ENCODE assay signal across 1 cellular context in the genomic region with DNA sequence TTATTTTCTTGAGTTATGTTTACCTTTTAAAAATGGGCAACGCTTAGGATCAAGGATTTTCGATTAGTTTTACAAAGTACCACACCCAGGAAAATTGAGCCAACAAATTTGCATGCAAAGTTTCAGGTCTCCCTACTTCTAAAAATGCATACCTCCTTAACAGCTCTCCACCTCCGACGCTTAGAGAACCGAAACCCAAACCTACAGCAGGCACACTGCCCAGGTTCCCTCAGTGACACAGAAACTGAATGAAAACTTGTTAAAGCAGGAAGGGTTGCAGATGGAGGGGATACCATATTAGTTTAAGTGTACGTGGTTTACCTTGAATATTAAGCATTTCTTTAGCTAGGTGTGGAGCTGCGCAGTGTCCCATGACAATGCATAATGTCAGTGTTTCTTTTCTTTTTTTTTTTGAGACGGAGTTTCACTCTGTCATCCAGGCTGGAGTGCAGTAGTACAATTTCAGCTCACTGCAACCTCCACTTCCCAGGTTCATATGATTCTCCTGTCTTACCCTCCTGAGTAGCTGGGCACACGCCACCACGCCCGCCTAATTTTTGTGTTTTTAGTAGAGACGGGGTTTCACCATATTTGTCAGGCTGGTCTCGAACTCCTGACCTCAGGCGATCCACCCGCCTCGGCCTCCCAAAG.
TF ChIP-seq lines count a peak whose summit lies in the region.

No MANE protein-coding gene starts in this region.

TF ChIP-seq in WTC11, 78 proteins besides CTCF, POLR2A, EP300 and RAD21 (continued from another document):
- TF ChIP-seq, protein P1, sequence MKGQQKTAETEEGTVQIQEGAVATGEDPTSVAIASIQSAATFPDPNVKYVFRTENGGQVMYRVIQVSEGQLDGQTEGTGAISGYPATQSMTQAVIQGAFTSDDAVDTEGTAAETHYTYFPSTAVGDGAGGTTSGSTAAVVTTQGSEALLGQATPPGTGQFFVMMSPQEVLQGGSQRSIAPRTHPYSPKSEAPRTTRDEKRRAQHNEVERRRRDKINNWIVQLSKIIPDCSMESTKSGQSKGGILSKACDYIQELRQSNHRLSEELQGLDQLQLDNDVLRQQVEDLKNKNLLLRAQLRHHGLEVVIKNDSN (CRISPR knock-in tag; IDR thresholded peaks at IDR 0.05) = no peak
- TF ChIP-seq, protein P2, sequence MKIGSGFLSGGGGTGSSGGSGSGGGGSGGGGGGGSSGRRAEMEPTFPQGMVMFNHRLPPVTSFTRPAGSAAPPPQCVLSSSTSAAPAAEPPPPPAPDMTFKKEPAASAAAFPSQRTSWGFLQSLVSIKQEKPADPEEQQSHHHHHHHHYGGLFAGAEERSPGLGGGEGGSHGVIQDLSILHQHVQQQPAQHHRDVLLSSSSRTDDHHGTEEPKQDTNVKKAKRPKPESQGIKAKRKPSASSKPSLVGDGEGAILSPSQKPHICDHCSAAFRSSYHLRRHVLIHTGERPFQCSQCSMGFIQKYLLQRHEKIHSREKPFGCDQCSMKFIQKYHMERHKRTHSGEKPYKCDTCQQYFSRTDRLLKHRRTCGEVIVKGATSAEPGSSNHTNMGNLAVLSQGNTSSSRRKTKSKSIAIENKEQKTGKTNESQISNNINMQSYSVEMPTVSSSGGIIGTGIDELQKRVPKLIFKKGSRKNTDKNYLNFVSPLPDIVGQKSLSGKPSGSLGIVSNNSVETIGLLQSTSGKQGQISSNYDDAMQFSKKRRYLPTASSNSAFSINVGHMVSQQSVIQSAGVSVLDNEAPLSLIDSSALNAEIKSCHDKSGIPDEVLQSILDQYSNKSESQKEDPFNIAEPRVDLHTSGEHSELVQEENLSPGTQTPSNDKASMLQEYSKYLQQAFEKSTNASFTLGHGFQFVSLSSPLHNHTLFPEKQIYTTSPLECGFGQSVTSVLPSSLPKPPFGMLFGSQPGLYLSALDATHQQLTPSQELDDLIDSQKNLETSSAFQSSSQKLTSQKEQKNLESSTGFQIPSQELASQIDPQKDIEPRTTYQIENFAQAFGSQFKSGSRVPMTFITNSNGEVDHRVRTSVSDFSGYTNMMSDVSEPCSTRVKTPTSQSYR (CRISPR knock-in tag; IDR thresholded peaks at IDR 0.05) = no peak
